In the genomic region with DNA sequence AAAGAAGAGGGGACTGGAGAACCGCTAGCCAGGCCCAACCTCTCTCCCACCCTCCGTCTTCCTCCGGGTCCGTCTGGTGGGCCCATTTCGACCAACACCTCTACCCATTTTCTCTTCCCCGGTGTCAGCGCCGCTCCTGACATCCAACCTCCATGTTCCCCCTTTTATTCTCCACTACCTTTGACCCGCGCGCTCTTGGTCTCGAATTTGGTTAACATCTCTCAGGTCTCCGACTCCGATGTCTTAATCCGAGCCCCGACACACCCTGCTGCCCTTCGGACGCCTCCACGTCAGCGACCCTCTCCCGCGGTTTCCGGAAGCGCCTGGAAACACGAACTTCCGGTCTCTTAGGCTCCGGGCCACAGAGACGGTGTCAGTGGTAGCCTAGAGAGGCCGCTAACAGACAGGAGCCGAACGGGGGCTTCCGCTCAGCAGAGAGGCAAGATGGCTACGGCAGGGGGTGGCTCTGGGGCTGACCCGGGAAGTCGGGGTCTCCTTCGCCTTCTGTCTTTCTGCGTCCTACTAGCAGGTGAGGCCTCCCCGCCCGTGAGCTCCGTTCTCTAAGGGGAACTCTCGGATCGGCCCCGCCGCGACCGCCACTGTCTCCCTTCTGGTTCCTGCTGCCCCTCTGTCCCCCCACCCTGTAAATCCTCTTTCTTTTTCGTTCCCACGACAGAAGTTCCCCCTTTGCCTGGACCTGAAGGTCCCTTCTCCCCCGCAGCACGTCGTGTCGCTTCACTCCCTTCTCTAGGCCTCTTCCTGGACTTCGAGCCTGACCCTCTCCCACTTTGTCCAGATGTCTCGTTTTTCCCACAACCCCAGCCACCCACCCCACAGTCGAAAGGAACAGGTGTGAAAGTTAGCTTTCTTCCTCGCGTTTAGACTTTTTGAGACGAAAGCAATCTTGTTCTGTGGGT, we compare ENCODE assay signal across 8 cellular contexts. TPM values are rescaled to one million over a fixed set of nuclear protein-coding genes. Genes with fewer than 3 reads are reported as not detected.
DNase-seq lines count a peak whose midpoint lies in the region; FAIRE-seq and TF ChIP-seq lines count a peak whose summit lies in the region.

A gene (minus strand): TSS at position 298 of the 917 bp plus-strand sequence. CDS start 80 bp downstream, at position 218.
A gene (plus strand): TSS at position 431 of the 917 bp plus-strand sequence. CDS start 14 bp downstream, at position 445.

- peak; percentile 68 for FAIRE-seq in H54 (lab: Jason Lieb, UNC)

- peak within 1 kb of the TSS; percentile 98 to 100 (median 99) for H3K4me3 Mint-ChIP-seq in nephron
- peak within 1 kb of the TSS; percentile 99 for H3K4me3 Mint-ChIP-seq in stimulated activated naive CD8-positive, alpha-beta T cell treated with anti-CD3 and anti-CD28 coated beads, Interleukin-15, Interleukin-2, amounts not matched to agents 100 ng/mL and 50 ng/mL, for 24 hours

- TF ChIP-seq CTCF in fibroblast of pulmonary artery (IDR thresholded peaks at IDR 0.05; ENCODE audit: low read length, missing control alignments) (no peak), nephron (IDR thresholded peaks at IDR 0.05; ENCODE audit: unreplicated experiment in 3 of 3) (no peak)

- peaks cover 43% of the 10 kb centered on the region for H3K4me1 Mint-ChIP-seq in nephron
- peaks cover 57% of the 10 kb centered on the region for H3K4me1 Mint-ChIP-seq in stimulated activated naive CD8-positive, alpha-beta T cell treated with anti-CD3 and anti-CD28 coated beads, Interleukin-15, Interleukin-2, amounts not matched to agents 100 ng/mL and 50 ng/mL, for 24 hours (ENCODE audit: low read depth)

- peak within 1 kb of the TSS; percentile 95 to 99 (median 97) for H3K27ac Mint-ChIP-seq in nephron
- H3K27ac Mint-ChIP-seq in stimulated activated naive CD8-positive, alpha-beta T cell treated with anti-CD3 and anti-CD28 coated beads, Interleukin-15, Interleukin-2, amounts not matched to agents 100 ng/mL and 50 ng/mL, for 24 hours = peak within 1 kb of the TSS; percentile 100

- H3K36me3 Mint-ChIP-seq in nephron (ENCODE audit: low read depth) = peaks cover 29% of the 10 kb centered on the region
- peaks cover 47% of the 10 kb centered on the region for H3K36me3 Mint-ChIP-seq in stimulated activated naive CD8-positive, alpha-beta T cell treated with anti-CD3 and anti-CD28 coated beads, Interleukin-15, Interleukin-2, amounts not matched to agents 100 ng/mL and 50 ng/mL, for 24 hours (ENCODE audit: low read depth)

- no peaks in the 10 kb centered on the region for H3K9me3 Mint-ChIP-seq in nephron
- no peaks in the 10 kb centered on the region for H3K9me3 Mint-ChIP-seq in stimulated activated naive CD8-positive, alpha-beta T cell treated with anti-CD3 and anti-CD28 coated beads, Interleukin-15, Interleukin-2, amounts not matched to agents 100 ng/mL and 50 ng/mL, for 24 hours

- H3K27me3 Mint-ChIP-seq in nephron (ENCODE audit: low read depth) = no peaks in the 10 kb centered on the region
- H3K27me3 Mint-ChIP-seq in stimulated activated naive CD8-positive, alpha-beta T cell treated with anti-CD3 and anti-CD28 coated beads, Interleukin-15, Interleukin-2, amounts not matched to agents 100 ng/mL and 50 ng/mL, for 24 hours = no peaks in the 10 kb centered on the region

- TF ChIP-seq POLR2A in H54 (IDR thresholded peaks at IDR 0.05; ENCODE audit: low read depth, low read length) = peak; percentile 92

- H3K4me3 ChIP-seq in fibroblast of pulmonary artery (replicated peaks; ENCODE audit: low read depth, low read length) = peak within 1 kb of the TSS; percentile 97

- DNase-seq in EH (ENCODE audit: low read depth) (peak; percentile 97), H54 (ENCODE audit: insufficient read length, low spot score) (peak; percentile 87), M059J (ENCODE audit: low read depth) (peak; percentile 96), SHP77 (lab: John Stamatoyannopoulos, UW) (peak; percentile 94 to 95), fibroblast of pulmonary artery (ENCODE audit: low read depth) (peak; percentile 98)
- peak; percentile 84 for DNase-seq in activated effector memory CD4-positive, alpha-beta T cell treated with Interleukin-2 at 50 U/mL for 16 hours

RNA-seq across cellular contexts. Expression of the first gene that starts in this region (rescaled TPM):
- total RNA-seq in M059J (2014; rRNA removed; shearing (Covaris generic)) = 144 and 227 TPM in 2 replicates

RNA-seq across cellular contexts. Expression of the second gene that starts in this region (rescaled TPM):
- total RNA-seq in M059J (2014; rRNA removed; shearing (Covaris generic)) = 91.8 and 135 TPM in 2 replicates

Comparison
In these comparisons a context has a peak if more than half of its experiments do, and no peak if none do; other contexts are left out.
1. Peak in every context shown above with its lines: DNase-seq and H3K4me3 ChIP-seq.